Comparison of ENCODE assay signal across 35 cellular contexts in genomic region chr11:122285444-122285843, GRCh38.
"Had no signal": no experiment of that assay in that cellular context is flagged by ENCODE, and none has a peak within 500 bp of the region (broad histone marks: within the 10 kb centered on the region; RNA-seq: fewer than 3 reads in every experiment).

No MANE protein-coding gene starts in this region.

- H3K27me3 Mint-ChIP-seq: stimulated activated memory B cell treated with anti-CD40 and anti-IgM and Interleukin-4, amounts not matched to agents 10 μg/mL and 1 μg/mL and 100 μg/mL, for 72 hours had no signal

- ATAC-seq: activated CD4-positive, CD25-positive, alpha-beta regulatory T cell treated with anti-CD3 and anti-CD28 coated beads, Interleukin-2, amount 50 U/mL, for 24 hours; foreskin keratinocyte; heart right ventricle; left lobe of liver; mucosa of descending colon; natural killer cell treated with Interleukin-12 subunit alpha and Interleukin-12 subunit beta and Interleukin-15 and Interleukin-18, amount 100 ng/mL, for 72 hours; pancreas; stimulated activated memory B cell treated with anti-CD40 and anti-IgM and Interleukin-4, amounts not matched to agents 10 μg/mL and 1 μg/mL and 100 μg/mL, for 72 hours; T-helper 17 cell had no signal

- H3K4me1 ChIP-seq: adrenal gland, foreskin keratinocyte, pancreas, prostate gland, sigmoid colon, stomach, suprapubic skin, tibial artery had no signal

- H3K36me3 Mint-ChIP-seq: activated naive CD8-positive, alpha-beta T cell; natural killer cell treated with Interleukin-12 subunit alpha and Interleukin-12 subunit beta and Interleukin-15 and Interleukin-18, amount 100 ng/mL, for 72 hours; stimulated activated memory B cell treated with anti-CD40 and anti-IgM and Interleukin-4, amounts not matched to agents 10 μg/mL and 1 μg/mL and 100 μg/mL, for 72 hours had no signal

- H3K9me3 ChIP-seq: adrenal gland, ascending aorta, heart right ventricle, mucosa of descending colon, pancreas, prostate gland, sigmoid colon, stomach, suprapubic skin, tibial artery had no signal

- H3K36me3 ChIP-seq: adrenal gland, ascending aorta, brain microvascular endothelial cell, heart right ventricle, pancreas, prostate gland, sigmoid colon, stomach, suprapubic skin, tibial artery, WERI-Rb-1 had no signal

- H3K4me1 Mint-ChIP-seq: stimulated activated memory B cell treated with anti-CD40 and anti-IgM and Interleukin-4, amounts not matched to agents 10 μg/mL and 1 μg/mL and 100 μg/mL, for 72 hours; T-helper 17 cell had no signal

- DNase-seq: activated CD4-positive, alpha-beta T cell treated with anti-CD3 and anti-CD28 coated beads for 48 hours; activated CD4-positive, alpha-beta T cell treated with anti-CD3 and anti-CD28 coated beads, Interleukin-2, amount 50 U/mL, for 48 hours; activated CD8-positive, alpha-beta memory T cell treated with anti-CD3 and anti-CD28 coated beads for 24 hours; activated effector memory CD4-positive, alpha-beta T cell treated with Interleukin-2 at 50 U/mL for 16 hours; activated naive CD4-positive, alpha-beta T cell treated with Interleukin-2 at 50 U/mL for 16 hours; adrenal gland; brain microvascular endothelial cell; caudate nucleus; cortex of kidney; foreskin keratinocyte; heart right ventricle; kidney glomerular epithelial cell; mesendoderm; mucosa of descending colon; nucleus accumbens; pancreas; sigmoid colon; small intestine; stimulated activated CD4-positive, alpha-beta T cell treated with anti-CD3 and anti-CD28 coated beads, Interleukin-1b, Interleukin-23, amount 100 ng/mL, for 48 hours; stimulated activated CD4-positive, alpha-beta T cell treated with anti-CD3 and anti-CD28 coated beads, Interleukin-4, amount 100 ng/mL, for 4 hours; stimulated activated CD8-positive, alpha-beta memory T cell treated with anti-CD3 and anti-CD28 coated beads, Interleukin-4, amount 100 ng/mL, for 48 hours; stomach; T-helper 17 cell; T1000; tibial artery; WERI-Rb-1 had no signal

- H3K4me3 ChIP-seq: adrenal gland, ascending aorta, heart right ventricle, lung, mucosa of descending colon, pancreas, prostate gland, sigmoid colon, stomach, suprapubic skin, tibial artery had no signal

- H3K4me3 Mint-ChIP-seq: activated naive CD8-positive, alpha-beta T cell; natural killer cell treated with Interleukin-12 subunit alpha and Interleukin-12 subunit beta and Interleukin-15 and Interleukin-18, amount 100 ng/mL, for 72 hours; stimulated activated memory B cell treated with anti-CD40 and anti-IgM and Interleukin-4, amounts not matched to agents 10 μg/mL and 1 μg/mL and 100 μg/mL, for 72 hours; T-helper 17 cell had no signal

- H3K27ac ChIP-seq: adrenal gland, brain microvascular endothelial cell, foreskin keratinocyte, heart right ventricle, pancreas, prostate gland, stomach, suprapubic skin, tibial artery, WERI-Rb-1 had no signal

- H3K27me3 ChIP-seq: adrenal gland, ascending aorta, brain microvascular endothelial cell, heart right ventricle, pancreas, sigmoid colon, suprapubic skin, tibial artery had no signal

- H3K9me3 Mint-ChIP-seq: natural killer cell treated with Interleukin-12 subunit alpha and Interleukin-12 subunit beta and Interleukin-15 and Interleukin-18, amount 100 ng/mL, for 72 hours; stimulated activated memory B cell treated with anti-CD40 and anti-IgM and Interleukin-4, amounts not matched to agents 10 μg/mL and 1 μg/mL and 100 μg/mL, for 72 hours had no signal

- H3K27ac Mint-ChIP-seq: activated naive CD8-positive, alpha-beta T cell; natural killer cell treated with Interleukin-12 subunit alpha and Interleukin-12 subunit beta and Interleukin-15 and Interleukin-18, amount 100 ng/mL, for 72 hours; stimulated activated memory B cell treated with anti-CD40 and anti-IgM and Interleukin-4, amounts not matched to agents 10 μg/mL and 1 μg/mL and 100 μg/mL, for 72 hours; T-helper 17 cell had no signal
